9 cellular contexts compared by ENCODE assay signal in genomic region chr17:8746501-8747236, GRCh38. TPM values are rescaled to one million over a fixed set of nuclear protein-coding genes. Genes with fewer than 3 reads are reported as not detected.
DNase-seq lines count a peak whose midpoint lies in the region; ATAC-seq and TF ChIP-seq lines count a peak whose summit lies in the region.
"Had no signal": no experiment of that assay in that cellular context is flagged by ENCODE, and none has a peak within 500 bp of the region (broad histone marks: within the 10 kb centered on the region; RNA-seq: fewer than 3 reads in every experiment).

No MANE protein-coding gene starts in this region.

- H3K4me2 ChIP-seq in BLaER1: peak overlapping the region; percentile 93

- TF ChIP-seq CTCF in choroid plexus epithelial cell (conservative IDR thresholded peaks at IDR 0.05; ENCODE audit: low read depth, low read length) (no peak), natural killer cell (IDR thresholded peaks at IDR 0.05) (no peak)

- intact Hi-C loops in natural killer cell (cut with micrococcal nuclease): loop anchor here (2.0 to 10.0 kb wide), 3 partner anchors 162 to 362 kb away; partner anchors contain the start of gene RPL26

- H3K9me3 Mint-ChIP-seq in natural killer cell: no peaks in the 10 kb centered on the region

- H3K36me3 Mint-ChIP-seq in natural killer cell: no peaks in the 10 kb centered on the region

- no peak overlapping the region for H3K27ac ChIP-seq in BLaER1

- DNase-seq in HS-5 (ENCODE audit: low read depth) (peak; percentile 2), choroid plexus epithelial cell (ENCODE audit: low read depth) (no peak), natural killer cell (no peak), NCI-H510A (lab: John Stamatoyannopoulos, UW) (no peak)
- DNase-seq in activated effector memory CD4-positive, alpha-beta T cell treated with Interleukin-2 at 50 U/mL for 16 hours: no peak

- no peaks in the 10 kb centered on the region for H3K27me3 Mint-ChIP-seq in natural killer cell (ENCODE audit: low read depth in 2 of 2)

- H3K9me3 ChIP-seq in BLaER1: peaks cover 10% of the 10 kb centered on the region; the same call in 1 of the 2 replicates

- peaks cover 5 to 18% of the 10 kb centered on the region in 2 donors for H3K4me1 Mint-ChIP-seq in natural killer cell

- H3K36me3 ChIP-seq in BLaER1: no peaks in the 10 kb centered on the region

- H3K27me3 ChIP-seq in BLaER1: 0 out of 2 replicates have a peak, but pooled peaks cover 3% of the 10 kb centered on the region

- H3K9ac ChIP-seq in BLaER1: peak overlapping the region; percentile 73

- peaks cover 19% of the 10 kb centered on the region for H3K4me1 ChIP-seq in BLaER1

- ATAC-seq in natural killer cell (no peak), GM21529 (IDR thresholded peaks at IDR 0.05; ENCODE audit: unreplicated experiment) (no peak), HG03342 (IDR thresholded peaks at IDR 0.05; ENCODE audit: unreplicated experiment) (no peak)

- peak overlapping the region; percentile 92 for H3K4me3 Mint-ChIP-seq in natural killer cell

- H3K27ac Mint-ChIP-seq in natural killer cell: peak overlapping the region; percentile 82 to 91

- peak overlapping the region; percentile 74 for H3K4me3 ChIP-seq in BLaER1
- peak overlapping the region; percentile 66 for H3K4me3 ChIP-seq in choroid plexus epithelial cell (ENCODE audit: low read depth, low read length)

- no peaks in the 10 kb centered on the region for H4K20me1 ChIP-seq in BLaER1

RNA-seq across cellular contexts. Expression of gene CCDC42, which starts 2.0 kb away (rescaled TPM):
- total RNA-seq in natural killer cell: under 1 TPM in 2 of 3 donors, not detected in 1; 0.27 to 0.75 TPM

RNA-seq across cellular contexts. Expression of gene SPDYE4, which starts 11.7 kb away (rescaled TPM):
- total RNA-seq in natural killer cell: not detected
- total RNA-seq: lung had no signal

RNA-seq across cellular contexts. Expression of gene MFSD6L, which starts 52.5 kb away (rescaled TPM):
- total RNA-seq in natural killer cell: under 1 TPM in 2 of 3 donors, not detected in 1; 0.12 to 0.90 TPM
